12 cellular contexts compared by ENCODE assay signal in the genomic region with DNA sequence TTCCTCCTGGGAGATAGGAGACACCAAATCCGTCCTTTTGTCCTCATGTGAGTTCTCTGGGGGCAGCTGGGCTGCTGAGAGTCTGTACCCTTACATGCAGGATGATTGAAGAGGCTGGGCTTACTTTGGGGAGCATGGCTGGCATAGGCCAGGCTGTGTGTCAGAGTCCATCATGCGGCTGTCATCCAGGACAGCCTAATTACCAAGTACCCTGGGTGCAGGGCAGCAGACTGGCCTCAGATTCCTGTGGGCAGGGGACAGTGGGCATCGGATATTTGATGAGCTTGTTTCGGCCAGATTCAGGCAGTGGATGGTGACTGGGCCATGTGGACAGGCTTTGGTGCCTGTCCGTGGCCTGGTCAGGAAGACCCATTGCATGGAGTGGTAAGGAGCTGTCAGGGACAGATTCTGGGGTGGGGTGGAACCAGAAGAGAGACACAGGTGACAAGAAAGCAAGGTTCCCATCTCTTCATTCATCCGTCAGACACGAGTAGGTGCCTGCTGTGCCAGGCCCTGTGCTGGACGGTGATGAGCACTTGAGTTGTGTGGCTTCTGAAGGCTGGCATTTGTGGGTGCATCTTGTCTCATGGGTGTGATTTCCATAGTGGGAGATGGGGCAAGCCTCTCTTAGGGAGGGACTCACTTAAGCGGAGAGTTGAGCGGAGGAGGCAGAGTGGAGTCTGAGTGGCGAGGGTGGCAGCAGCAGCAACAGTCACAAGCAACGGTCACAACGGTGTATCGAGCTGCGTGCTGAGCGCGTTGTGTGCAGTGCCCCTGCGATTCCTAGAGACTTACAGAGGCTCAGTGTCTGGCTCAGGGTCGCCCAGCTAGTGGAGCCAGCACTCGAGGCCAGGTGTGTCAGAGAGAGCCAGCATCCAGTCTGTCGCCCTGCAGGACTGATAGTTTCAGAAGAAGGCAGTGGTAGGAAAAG.
"Had no signal": no experiment of that assay in that cellular context is flagged by ENCODE, and none has a peak within 500 bp of the region (broad histone marks: within the 10 kb centered on the region; RNA-seq: fewer than 3 reads in every experiment).

No MANE protein-coding gene starts in this region.

- H3K4me3 Mint-ChIP-seq: activated naive CD8-positive, alpha-beta T cell; dendritic cell treated with granulocyte-macrophage colony-stimulating factor and Interleukin-4, amounts not matched to agents 40 ng/mL and 50 ng/mL, for 4 days; memory B cell; natural killer cell; T-helper 1 cell treated with Interleukin-12 subunit alpha and Interleukin-12 subunit beta and Interleukin-4 antibody, amounts not matched to agents 30 μg/mL and 1 μg/mL, for 36 hours had no signal

- H3K9me3 ChIP-seq: left lung, psoas muscle, right lobe of liver, thyroid gland had no signal

- H3K36me3 Mint-ChIP-seq: natural killer cell had no signal

- H3K9me3 Mint-ChIP-seq: dendritic cell treated with granulocyte-macrophage colony-stimulating factor and Interleukin-4, amounts not matched to agents 40 ng/mL and 50 ng/mL, for 4 days; memory B cell; natural killer cell; T-helper 1 cell treated with Interleukin-12 subunit alpha and Interleukin-12 subunit beta and Interleukin-4 antibody, amounts not matched to agents 30 μg/mL and 1 μg/mL, for 36 hours had no signal

- ATAC-seq: left lung, natural killer cell, psoas muscle, right lobe of liver had no signal

- H3K27me3 Mint-ChIP-seq: activated naive CD8-positive, alpha-beta T cell; dendritic cell treated with granulocyte-macrophage colony-stimulating factor and Interleukin-4, amounts not matched to agents 40 ng/mL and 50 ng/mL, for 4 days; memory B cell had no signal

- DNase-seq: activated CD4-positive, alpha-beta T cell treated with anti-CD3 and anti-CD28 coated beads for 48 hours; activated effector memory CD4-positive, alpha-beta T cell treated with anti-CD3 and anti-CD28 coated beads, Interleukin-2, amount 50 U/mL, for 16 hours; natural killer cell; occipital lobe; psoas muscle; thyroid gland had no signal

- H3K27ac Mint-ChIP-seq: activated naive CD8-positive, alpha-beta T cell; dendritic cell treated with granulocyte-macrophage colony-stimulating factor and Interleukin-4, amounts not matched to agents 40 ng/mL and 50 ng/mL, for 4 days; memory B cell; natural killer cell; T-helper 1 cell treated with Interleukin-12 subunit alpha and Interleukin-12 subunit beta and Interleukin-4 antibody, amounts not matched to agents 30 μg/mL and 1 μg/mL, for 36 hours had no signal
